In the genomic region with DNA sequence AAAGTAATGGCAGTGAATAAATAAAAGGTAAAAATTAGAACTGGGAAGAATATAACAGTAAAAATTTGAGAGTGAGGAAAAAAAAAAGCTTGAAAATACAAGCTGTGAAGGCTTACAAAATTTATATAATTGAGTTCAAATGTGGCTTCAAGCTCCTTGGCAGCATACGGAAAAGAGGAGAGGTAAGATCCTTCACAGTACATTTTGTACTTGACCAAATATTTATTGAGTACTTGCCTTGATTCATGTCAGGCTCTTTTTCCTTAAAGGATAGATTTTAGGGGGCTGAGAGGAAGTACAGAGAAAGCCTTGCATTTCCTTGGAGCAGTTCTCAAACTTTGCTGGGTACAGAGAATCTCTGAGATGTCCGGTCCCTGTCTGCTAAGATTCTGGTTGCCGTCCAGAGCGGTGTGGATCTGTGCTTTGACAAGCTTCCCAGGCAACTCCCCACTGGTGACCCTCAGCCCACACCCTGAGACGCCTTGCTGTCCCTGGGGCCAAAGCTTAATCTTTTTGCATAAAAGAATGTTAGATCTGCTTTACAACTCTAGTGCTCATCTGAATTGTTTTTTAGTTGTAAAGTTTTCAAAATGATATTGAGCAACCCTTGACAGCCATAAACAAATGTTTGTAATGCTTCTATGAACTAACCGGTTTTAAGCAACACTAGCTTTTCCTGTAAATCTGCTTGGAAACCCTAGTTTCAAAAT, we compare ENCODE assay signal across 16 cellular contexts.
A peak's percentile ranks its signal among the peaks of the same experiment; 100 is the strongest.
DNase-seq lines count a peak whose midpoint lies in the region; ATAC-seq and TF ChIP-seq lines count a peak whose summit lies in the region.
"Had no signal": no experiment of that assay in that cellular context is flagged by ENCODE, and none has a peak within 500 bp of the region (broad histone marks: within the 10 kb centered on the region; RNA-seq: fewer than 3 reads in every experiment).

No MANE protein-coding gene starts in this region.

- H2BK5ac ChIP-seq in H9 (ENCODE audit: insufficient read length, low read length): no peak overlapping the region

- H3K4me3 Mint-ChIP-seq in brain (no peak overlapping the region), H9 (no peak overlapping the region; a peak in 1 of 5 replicates), GM23338 (no peak overlapping the region)
- H3K4me3 Mint-ChIP-seq: activated T-cell treated with anti-CD3 and anti-CD28 coated beads, Interleukin-2, amount 50 U/mL, for 4 hours had no signal

- peaks cover 67% of the 10 kb centered on the region for H3K36me3 Mint-ChIP-seq in brain
- H3K36me3 Mint-ChIP-seq in H9 (ENCODE audit: insufficient read depth in 1 of 3, low read depth in 3 of 3): peaks cover 12 to 41% (median 37%) of the 10 kb centered on the region in 3 experiments; a peak in 6 of 7 replicates
- peaks cover 45% of the 10 kb centered on the region for H3K36me3 Mint-ChIP-seq in GM23338 (ENCODE audit: low read depth)

- H3F3A ChIP-seq in GM23338 (replicated peaks; ENCODE audit: low read depth): no peaks in the 10 kb centered on the region

- H2AK5ac ChIP-seq in H9 (ENCODE audit: insufficient read length, low read length): no peak overlapping the region

- no peak overlapping the region for H4K91ac ChIP-seq in H9 (ENCODE audit: insufficient read length, low read depth, low read length)

- H3K9me3 ChIP-seq in gastrocnemius medialis (no peaks in the 10 kb centered on the region), H9 (ENCODE audit: control insufficient read depth, low read depth, low read length) (no peaks in the 10 kb centered on the region)
- H3K9me3 ChIP-seq: Caco-2, thoracic aorta had no signal

- no peak overlapping the region for H4K5ac ChIP-seq in H9 (ENCODE audit: insufficient read length, low read depth, low read length)

- peak; percentile 64 to 76 for ATAC-seq in gastrocnemius medialis
- ATAC-seq in GM23338: no peak
- ATAC-seq: activated T-cell treated with anti-CD3 and anti-CD28 coated beads, Interleukin-2, amount 50 U/mL, for 4 hours had no signal

- TF ChIP-seq POLR2A in gastrocnemius medialis (IDR thresholded peaks at IDR 0.05): no peak

- H3K4me1 Mint-ChIP-seq in brain: peaks cover 8% of the 10 kb centered on the region
- H3K4me1 Mint-ChIP-seq in H9: no peaks in the 10 kb centered on the region
- no peaks in the 10 kb centered on the region for H3K4me1 Mint-ChIP-seq in GM23338

- no peaks in the 10 kb centered on the region for H3K36me3 ChIP-seq in gastrocnemius medialis
- H3K36me3 ChIP-seq in GM23338 (ENCODE audit: insufficient read depth): peaks cover 28% of the 10 kb centered on the region
- H3K36me3 ChIP-seq: thoracic aorta had no signal

- no peak overlapping the region for H3K14ac ChIP-seq in H9 (ENCODE audit: insufficient read depth, low read length)

- no peak overlapping the region for H2BK20ac ChIP-seq in H9 (ENCODE audit: low read depth, low read length, poor library complexity, severe bottlenecking)

- H3K4me1 ChIP-seq in gastrocnemius medialis (no peaks in the 10 kb centered on the region), H9 (ENCODE audit: insufficient read depth, low read length) (no peaks in the 10 kb centered on the region), GM23338 (ENCODE audit: insufficient read depth) (no peaks in the 10 kb centered on the region)
- H3K4me1 ChIP-seq: Caco-2 had no signal

- H3K23me2 ChIP-seq in H9 (ENCODE audit: insufficient read length, low read depth, low read length, poor library complexity, severe bottlenecking): no peaks in the 10 kb centered on the region

- no peak overlapping the region for H3T11ph ChIP-seq in H9 (ENCODE audit: low read length)

- no peaks in the 10 kb centered on the region for H3K79me2 ChIP-seq in H9 (ENCODE audit: insufficient read depth, low read length)
- H3K79me2 ChIP-seq in GM23338 (replicated peaks; ENCODE audit: insufficient read depth): no peaks in the 10 kb centered on the region; the same call in 1 of the 2 replicates

- H3K9ac ChIP-seq in H9 (ENCODE audit: extremely low read depth, insufficient read length, low read length): no peak overlapping the region

- no peak overlapping the region for H3K56ac ChIP-seq in H9 (ENCODE audit: insufficient read length, low read depth, low read length)

- H3K4me2 ChIP-seq in H9 (ENCODE audit: insufficient read depth, insufficient read length, low read length) (no peak overlapping the region), GM23338 (no peak overlapping the region)

- peaks cover 4% of the 10 kb centered on the region for H3K27me3 Mint-ChIP-seq in brain
- no peaks in the 10 kb centered on the region for H3K27me3 Mint-ChIP-seq in H9 (ENCODE audit: low read depth)
- peaks cover 3% of the 10 kb centered on the region for H3K27me3 Mint-ChIP-seq in GM23338 (ENCODE audit: insufficient read depth, low read depth, poor library complexity)

- H3K4me3 ChIP-seq in gastrocnemius medialis (no peak overlapping the region), GM23338 (no peak overlapping the region)
- H3K4me3 ChIP-seq: thoracic aorta had no signal

- no peak overlapping the region for H2BK12ac ChIP-seq in H9 (ENCODE audit: insufficient read length, low read depth, low read length)

- H2AFZ ChIP-seq in H9 (ENCODE audit: low read length) (no peak overlapping the region), GM23338 (no peak overlapping the region)

- in situ Hi-C loops in gastrocnemius medialis (cut with MboI; ENCODE audit: low sequenced_read_pairs in 4 of 4): no loop called here

- no peak overlapping the region for H2BK120ac ChIP-seq in H9 (ENCODE audit: low read depth, low read length, poor library complexity, severe bottlenecking)

- no peak overlapping the region for H3K18ac ChIP-seq in H9 (ENCODE audit: insufficient read length, low read depth, low read length)

- peak; percentile 11 for DNase-seq in AG08395 (ENCODE audit: low spot score)
- DNase-seq in iris pigment epithelial cell (ENCODE audit: low read depth): peak; percentile 39
- DNase-seq in gastrocnemius medialis: peak in 1 of 2 donors; percentile 24
- DNase-seq in dermis blood vessel endothelial cell: no peak
- DNase-seq in NCI-H1694 treated with DMSO at 0.1 percent for 48 hours (lab: John Stamatoyannopoulos, UW): no peak
- DNase-seq in H9: no peak
- no peak for DNase-seq in GM23338 (ENCODE audit: low spot score)
- DNase-seq: activated CD4-positive, CD25-positive, alpha-beta regulatory T cell treated with anti-CD3 and anti-CD28 coated beads, Interleukin-2, amount 50 U/mL, for 72 hours; activated T-cell treated with anti-CD3 and anti-CD28 coated beads, Interleukin-2, amount 50 U/mL, for 4 hours; Caco-2; hypothalamus; mesendoderm; NCI-H1092; NCI-H446 treated with DMSO at 0.1 percent for 48 hours had no signal

- H2BK15ac ChIP-seq in H9 (ENCODE audit: low read depth, low read length): no peak overlapping the region

- intact Hi-C loops in gastrocnemius medialis (cut with DNase I; ENCODE audit: low total_unique reads): no loop called here

- H3K23ac ChIP-seq in H9 (ENCODE audit: insufficient read length, low read depth, low read length): no peak overlapping the region

- TF ChIP-seq CTCF in brain (conservative IDR thresholded peaks at IDR 0.05): no peak
- TF ChIP-seq CTCF in gastrocnemius medialis (IDR thresholded peaks at IDR 0.05 in 4 of 5, conservative IDR thresholded peaks at IDR 0.05 in 1 of 5): no peak
- TF ChIP-seq CTCF in H9 (conservative IDR thresholded peaks at IDR 0.05): no peak
- no peak for TF ChIP-seq CTCF in GM23338 (conservative IDR thresholded peaks at IDR 0.05; ENCODE audit: low read depth in 2 of 2)

- WGBS in H9 (ENCODE audit: extremely low coverage, insufficient read length, low lambda C conversion rate): no CpG with 5 or more reads among the region's 6 CpGs

- peaks cover 2% of the 10 kb centered on the region for H4K20me1 ChIP-seq in H9 (ENCODE audit: control insufficient read depth, insufficient read depth, insufficient read length)
- peaks cover 10% of the 10 kb centered on the region; the same call in 1 of the 2 replicates for H4K20me1 ChIP-seq in GM23338 (replicated peaks; ENCODE audit: insufficient read depth)

- H3K4ac ChIP-seq in H9 (ENCODE audit: low read depth, low read length): no peak overlapping the region

- H3K9me3 Mint-ChIP-seq in brain: no peaks in the 10 kb centered on the region
- H3K9me3 Mint-ChIP-seq in H9: no peaks in the 10 kb centered on the region
- H3K9me3 Mint-ChIP-seq in GM23338: no peaks in the 10 kb centered on the region
- H3K9me3 Mint-ChIP-seq: activated T-cell treated with anti-CD3 and anti-CD28 coated beads, Interleukin-2, amount 50 U/mL, for 4 hours had no signal

- H3K27me3 ChIP-seq in gastrocnemius medialis (no peaks in the 10 kb centered on the region), H9 (ENCODE audit: insufficient read depth, low read length) (no peaks in the 10 kb centered on the region), GM23338 (ENCODE audit: insufficient read depth) (no peaks in the 10 kb centered on the region)

- H4K8ac ChIP-seq in H9 (replicated peaks; ENCODE audit: insufficient read length, low read depth, low read length): no peak overlapping the region

- no peaks in the 10 kb centered on the region for H3K9me2 ChIP-seq in GM23338 (ENCODE audit: insufficient read depth)

- H3K27ac ChIP-seq in gastrocnemius medialis (peak overlapping the region; percentile 32 to 66 (median 40)), H9 (ENCODE audit: insufficient read length, low read depth, low read length) (no peak overlapping the region), GM23338 (ENCODE audit: low read depth) (no peak overlapping the region)
- H3K27ac ChIP-seq: thoracic aorta had no signal

- no peaks in the 10 kb centered on the region for H3K79me1 ChIP-seq in H9 (ENCODE audit: insufficient read depth, low read depth, low read length, poor library complexity, severe bottlenecking)

- peak overlapping the region; percentile 3 to 82 (median 28) for H3K27ac Mint-ChIP-seq in brain
- no peak overlapping the region for H3K27ac Mint-ChIP-seq in H9
- no peak overlapping the region for H3K27ac Mint-ChIP-seq in GM23338

TF ChIP-seq in GM23338, 12 proteins besides CTCF, POLR2A, EP300 and RAD21 (continues in another document):
- TF ChIP-seq CREB1 (CRISPR knock-in tag; IDR thresholded peaks at IDR 0.05; ENCODE audit: low read depth) (no peak), ETS1 (IDR thresholded peaks at IDR 0.05) (no peak)

Comparison
In these comparisons a context has a peak if more than half of its experiments do, and no peak if none do; other contexts are left out.
1. DNase-seq: peak in AG08395 (single experiment) and iris pigment epithelial cell (single experiment); none in dermis blood vessel endothelial cell (single experiment), NCI-H1694 treated with DMSO at 0.1 percent for 48 hours (single experiment), H9 (single experiment) and GM23338 (single experiment).
2. H3K27ac Mint-ChIP-seq: peak in brain (5 of 5); none in H9 (0 of 3) and GM23338 (single experiment).
3. H3K27ac ChIP-seq: peak in gastrocnemius medialis (4 of 4); none in H9 (single experiment) and GM23338 (single experiment).